In genomic region chr3:72665701-72666443, GRCh38 we compare ENCODE assay signal across 8 cellular contexts.
DNase-seq lines count a peak whose midpoint lies in the region; ATAC-seq and TF ChIP-seq lines count a peak whose summit lies in the region.

No MANE protein-coding gene starts in this region.

- H3K9ac ChIP-seq in HCT116 (ENCODE audit: low read length) (no peak overlapping the region), mesenchymal stem cell (ENCODE audit: low read length) (no peak overlapping the region)

- H3K18ac ChIP-seq in mesenchymal stem cell (ENCODE audit: low read depth in 1 of 2, low read length in 2 of 2) = no peak overlapping the region

- DNase-seq in AG09319 (ENCODE audit: extremely low read depth, low read depth) (no peak), HCT116 (ENCODE audit: low read depth, low spot score) (no peak), breast epithelium (ENCODE audit: low spot score in 2 of 2) (peak in 1 of 2 donors; percentile 65), mesenchymal stem cell (peak; percentile 28), substantia nigra (lab: John Stamatoyannopoulos, UW) (peak in 9 of 49 donors; percentile 2 to 34 (median 9)), OCI-M2 (lab: John Stamatoyannopoulos, UW; ENCODE audit: unreplicated experiment) (no peak), NCI-H2029 treated with DMSO at 0.1 percent for 48 hours (lab: John Stamatoyannopoulos, UW) (no peak)

- no TSS peak for BruUV-seq in HCT116 (replicated peaks; lab: Mats Ljungman, UMichigan)

- intact Hi-C loops in HCT116 (cut with micrococcal nuclease) (loop anchor here (1.0 to 5.0 kb wide), 3 partner anchors 152 to 436 kb away; no protein-coding TSS in a partner anchor), breast epithelium (cut with DNase I; ENCODE audit: low total_unique reads) (no loop called here)

- no peak overlapping the region for H2BK15ac ChIP-seq in mesenchymal stem cell (ENCODE audit: low read depth, poor library complexity, severe bottlenecking)

- H3K27ac ChIP-seq in HCT116 (ENCODE audit: low read depth, low read length) (no peak overlapping the region), VCaP (no peak overlapping the region), breast epithelium (peak overlapping the region in 1 of 2 donors; percentile 42), mesenchymal stem cell (ENCODE audit: low read length, poor library complexity, severe bottlenecking) (no peak overlapping the region), substantia nigra (ENCODE audit: low read depth, low read length, poor library complexity, severe bottlenecking) (peak overlapping the region; percentile 23)

- H3K4me3 ChIP-seq in HCT116 (replicated peaks in 1 of 2; ENCODE audit: low read depth in 1 of 2, low read length in 2 of 2) = no peak overlapping the region
- H3K4me3 ChIP-seq in breast epithelium = no peak overlapping the region
- H3K4me3 ChIP-seq in mesenchymal stem cell (ENCODE audit: insufficient read depth in 1 of 2, low read depth in 1 of 2, low read length in 2 of 2) = no peak overlapping the region

- ATAC-seq in HCT116 = peak; percentile 85

- WGBS in mesenchymal stem cell = 47% methylated on average over 13 of the region's 13 CpGs

- no peak overlapping the region for H4K8ac ChIP-seq in mesenchymal stem cell (ENCODE audit: low read length)

- CTCF ChIA-PET in HCT116 (lab: Charles Lee) = interaction anchor here (0.7 to 2.3 kb wide), 12 partner anchors 8 to 420 kb away, joined by 3 to 20 read pairs (median 4); no protein-coding TSS in a partner anchor

- no peak overlapping the region for H2BK120ac ChIP-seq in mesenchymal stem cell (ENCODE audit: low read depth, low read length)

- no peak overlapping the region for H4K91ac ChIP-seq in mesenchymal stem cell (ENCODE audit: low read length)

- TF ChIP-seq RAD21 in HCT116 (IDR thresholded peaks at IDR 0.05; ENCODE audit: low read depth) = peak; percentile 77

- H3K27me3 ChIP-seq in HCT116 (ENCODE audit: insufficient read depth, low read length) (no peaks in the 10 kb centered on the region), breast epithelium (no peaks in the 10 kb centered on the region), mesenchymal stem cell (ENCODE audit: control insufficient read depth in 1 of 2, insufficient read depth in 1 of 2, low read length in 2 of 2) (peaks cover 29 to 36% of the 10 kb centered on the region in 2 experiments)

- no peaks in the 10 kb centered on the region for H3K79me2 ChIP-seq in HCT116 (ENCODE audit: insufficient read depth, low read length)

- no peak overlapping the region for H2AFZ ChIP-seq in HCT116 (ENCODE audit: low read depth, low read length, poor library complexity, severe bottlenecking)
- H2AFZ ChIP-seq in mesenchymal stem cell (ENCODE audit: low read depth, low read length) = no peak overlapping the region

- no peaks in the 10 kb centered on the region for H4K20me1 ChIP-seq in HCT116 (ENCODE audit: insufficient read depth)

- H3K9me3 ChIP-seq in HCT116 (ENCODE audit: control insufficient read depth in 1 of 2, insufficient read depth in 1 of 2, low read depth in 1 of 2, low read length in 2 of 2) (no peaks in the 10 kb centered on the region), breast epithelium (no peaks in the 10 kb centered on the region), mesenchymal stem cell (ENCODE audit: control insufficient read depth, low read length) (no peaks in the 10 kb centered on the region)

- RAD21 ChIA-PET in HCT116 (lab: Charles Lee; ENCODE audit: low non-redundant PET in 1 of 2, low total read pairs in 2 of 2, uncharacterized antibody in 2 of 2, unreplicated experiment in 2 of 2) = interaction anchor here (0.6 to 0.9 kb wide), 2 partner anchors 153 to 157 kb away, joined by 3 to 4 read pairs; no protein-coding TSS in a partner anchor

- H3K14ac ChIP-seq in mesenchymal stem cell (ENCODE audit: low read length in 2 of 2) = no peak overlapping the region

- no peaks in the 10 kb centered on the region for H3K79me1 ChIP-seq in mesenchymal stem cell (replicated peaks; ENCODE audit: low read length, poor library complexity, severe bottlenecking)

- no peak overlapping the region for H3K23ac ChIP-seq in mesenchymal stem cell (ENCODE audit: low read length in 2 of 2)

- H3K9me2 ChIP-seq in HCT116 (ENCODE audit: insufficient read depth) = no peaks in the 10 kb centered on the region

- H3K4me2 ChIP-seq in HCT116 (ENCODE audit: low read length) = no peak overlapping the region
- H3K4me2 ChIP-seq in mesenchymal stem cell (ENCODE audit: low read length, poor library complexity, severe bottlenecking) = no peak overlapping the region

- no peak overlapping the region for H2BK12ac ChIP-seq in mesenchymal stem cell (ENCODE audit: low read length in 2 of 2)

- H3K4ac ChIP-seq in mesenchymal stem cell (ENCODE audit: low read depth in 1 of 2, low read length in 2 of 2) = no peak overlapping the region

- H3K36me3 ChIP-seq in HCT116 (ENCODE audit: control insufficient read depth in 1 of 2, insufficient read depth in 2 of 2, low read length in 2 of 2) (no peaks in the 10 kb centered on the region), breast epithelium (no peaks in the 10 kb centered on the region), mesenchymal stem cell (ENCODE audit: control insufficient read depth in 1 of 2, insufficient read depth in 2 of 2, low read depth in 1 of 2, low read length in 2 of 2) (no peaks in the 10 kb centered on the region)

- TF ChIP-seq CTCF in AG09319 (IDR thresholded peaks at IDR 0.05; ENCODE audit: low read depth, low read length) (peak; percentile 15), HCT116 (IDR thresholded peaks at IDR 0.05 in 2 of 3, conservative IDR thresholded peaks at IDR 0.05 in 1 of 3; ENCODE audit: borderline replicate concordance in 1 of 3, insufficient read depth in 1 of 3, low read depth in 2 of 3, low read length in 2 of 3) (peak; percentile 57 to 76 (median 65); a peak in 5 of 6 replicates), VCaP (conservative IDR thresholded peaks at IDR 0.05) (peak; percentile 58), breast epithelium (IDR thresholded peaks at IDR 0.05) (peak in 2 of 3 donors; percentile 51 to 57)

- POLR2A ChIA-PET in HCT116 (lab: Charles Lee) = no interaction called here

- H3K4me1 ChIP-seq in HCT116 (ENCODE audit: control insufficient read depth in 1 of 2, insufficient read depth in 2 of 2, low read length in 2 of 2) = peaks cover 6 to 9% of the 10 kb centered on the region in 2 experiments
- H3K4me1 ChIP-seq in breast epithelium = no peaks in the 10 kb centered on the region
- no peaks in the 10 kb centered on the region for H3K4me1 ChIP-seq in mesenchymal stem cell (ENCODE audit: control insufficient read depth, insufficient read depth, low read depth, low read length)

- H2BK5ac ChIP-seq in mesenchymal stem cell (ENCODE audit: low read depth, low read length, poor library complexity, severe bottlenecking) = no peak overlapping the region

- TF ChIP-seq POLR2A in HCT116 (IDR thresholded peaks at IDR 0.05; ENCODE audit: borderline replicate concordance, extremely low read depth, insufficient read depth, insufficient read length) = no peak
- no peak for TF ChIP-seq POLR2A in breast epithelium (IDR thresholded peaks at IDR 0.05)

- no peak overlapping the region for H2AK5ac ChIP-seq in mesenchymal stem cell (ENCODE audit: low read length, severe bottlenecking)

TF ChIP-seq in HCT116, 20 proteins besides CTCF, POLR2A, EP300 and RAD21:
- TF ChIP-seq TCF7L2 (IDR thresholded peaks at IDR 0.05; ENCODE audit: borderline replicate concordance, extremely low read depth, insufficient read depth, insufficient read length) (no peak), JUND (IDR thresholded peaks at IDR 0.05) (no peak), CBX3 (IDR thresholded peaks at IDR 0.05; ENCODE audit: low read depth) (no peak), ELF1 (IDR thresholded peaks at IDR 0.05; ENCODE audit: borderline replicate concordance, low read depth) (no peak), YY1 (IDR thresholded peaks at IDR 0.05; ENCODE audit: extremely low read depth, insufficient replicate concordance, low read depth, low read length) (no peak)
- TF ChIP-seq, protein P1, sequence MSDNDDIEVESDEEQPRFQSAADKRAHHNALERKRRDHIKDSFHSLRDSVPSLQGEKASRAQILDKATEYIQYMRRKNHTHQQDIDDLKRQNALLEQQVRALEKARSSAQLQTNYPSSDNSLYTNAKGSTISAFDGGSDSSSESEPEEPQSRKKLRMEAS (IDR thresholded peaks at IDR 0.05) = no peak

Comparison
In these comparisons a context has a peak if more than half of its experiments do, and no peak if none do; other contexts are left out.
1. CTCF ChIP-seq: peak in every context shown above with its lines; median percentile 65 in HCT116; 58 in VCaP; 54 in breast epithelium; 15 in AG09319.